ENCODE assay signal across 18 cellular contexts in the genomic region with DNA sequence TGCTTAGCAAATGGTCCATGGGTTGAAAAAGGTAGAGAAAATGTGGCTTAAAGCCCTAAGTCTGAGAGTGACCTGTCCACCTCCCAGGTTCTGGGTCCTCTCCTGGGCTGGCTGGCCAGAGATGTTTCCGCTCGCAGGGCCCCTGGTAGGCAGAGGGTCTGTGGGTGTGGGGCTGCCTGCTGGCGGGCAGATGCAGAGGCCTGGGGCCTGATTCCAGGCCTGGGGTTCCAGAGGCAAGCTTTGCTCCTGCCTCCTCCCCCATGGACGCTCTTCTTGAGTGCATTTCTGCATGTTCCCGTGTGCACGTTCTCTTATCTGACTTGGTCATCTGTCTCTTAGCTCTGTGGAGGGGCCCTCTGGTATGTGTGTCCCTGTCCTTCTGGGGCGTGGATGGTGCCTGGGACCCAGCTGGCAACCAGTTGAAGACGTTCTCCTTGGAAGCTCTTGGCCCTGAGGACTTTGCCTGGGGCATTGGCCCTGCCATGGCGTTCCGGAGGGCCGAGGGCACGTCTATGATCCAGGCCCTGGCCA.
"Had no signal": no experiment of that assay in that cellular context is flagged by ENCODE, and none has a peak within 500 bp of the region (broad histone marks: within the 10 kb centered on the region; RNA-seq: fewer than 3 reads in every experiment).

No MANE protein-coding gene starts in this region.

- H3K4me3 ChIP-seq: ascending aorta, breast epithelium, left lung, prostate gland, skin epidermis, suprapubic skin, upper lobe of right lung had no signal

- H3K9me3 ChIP-seq: ascending aorta, breast epithelium, left lung, prostate gland, suprapubic skin, upper lobe of right lung had no signal

- H3K27ac ChIP-seq: ascending aorta, breast epithelium, left lung, prostate gland, skin epidermis, suprapubic skin, upper lobe of right lung had no signal

- ATAC-seq: effector memory CD8-positive, alpha-beta T cell; left lung; naive thymus-derived CD4-positive, alpha-beta T cell; right cardiac atrium; upper lobe of right lung had no signal

- DNase-seq: activated CD4-positive, alpha-beta T cell treated with anti-CD3 and anti-CD28 coated beads, Interleukin-2, amount 10 ng/mL, durations not matched to agents 24 days and 14 days; activated CD4-positive, CD25-positive, alpha-beta regulatory T cell; activated naive CD4-positive, alpha-beta T cell treated with Interleukin-2 at 50 U/mL for 16 hours; effector memory CD8-positive, alpha-beta T cell; left lung; mammary epithelial cell; naive thymus-derived CD4-positive, alpha-beta T cell; stimulated activated CD4-positive, alpha-beta T cell treated with anti-CD3 and anti-CD28 coated beads, Interleukin-15, amount 100 ng/mL, for 24 hours; stimulated activated CD4-positive, alpha-beta T cell treated with anti-CD3 and anti-CD28 coated beads, Interleukin-4, amount 100 ng/mL, for 24 hours; stimulated activated naive CD4-positive, alpha-beta T cell treated with Interleukin-2 at 50 U/mL for 16 hours; T-helper 2 cell; upper lobe of right lung had no signal

- H3K27me3 ChIP-seq: ascending aorta, breast epithelium, left lung, suprapubic skin, upper lobe of right lung had no signal
